Comparison of ENCODE assay signal across 1 cellular context in the genomic region with DNA sequence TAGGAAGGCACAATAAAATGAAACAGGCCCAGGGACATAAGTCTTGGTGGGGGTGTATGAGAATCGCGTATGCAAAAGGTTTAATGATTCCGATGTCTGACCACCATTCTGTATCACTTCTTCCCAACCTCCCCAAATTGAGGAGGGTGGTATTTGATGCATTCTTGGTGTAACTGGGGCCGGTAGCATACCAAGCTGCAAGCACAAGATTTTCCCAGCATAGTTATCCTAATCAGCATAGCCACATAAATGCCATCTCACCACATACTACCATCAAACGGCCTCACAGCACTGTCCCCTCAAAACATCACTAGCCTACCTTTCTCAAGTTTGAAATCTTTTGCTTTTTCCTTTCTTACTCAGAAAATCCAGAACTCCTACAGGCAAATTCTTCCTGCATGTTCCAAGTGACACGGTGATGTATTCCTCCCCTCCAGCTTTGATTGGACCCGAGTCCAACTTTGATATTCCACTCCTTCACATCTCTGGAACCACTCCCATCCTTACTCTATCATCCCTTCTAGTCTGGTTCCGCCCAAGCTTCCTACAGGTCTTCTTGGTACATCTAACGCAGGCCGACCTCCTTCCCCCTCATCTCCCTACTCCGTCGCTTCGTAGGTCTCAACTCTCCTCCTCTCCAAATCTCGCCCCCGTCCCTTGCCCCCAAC.
TF ChIP-seq lines count a peak whose summit lies in the region.

No MANE protein-coding gene starts in this region.

TF ChIP-seq in IMR-90, 13 proteins besides CTCF, POLR2A, EP300 and RAD21:
- TF ChIP-seq MXI1 (IDR thresholded peaks at IDR 0.05; ENCODE audit: borderline replicate concordance, low read depth, low read length) (0 out of 2 replicates have a peak, but pooled peaks have one; percentile 14), MAFK (IDR thresholded peaks at IDR 0.05; ENCODE audit: low read depth, low read length) (no peak)
